16 cellular contexts compared by ENCODE assay signal in genomic region chr2:135773917-135774316, GRCh38. TPM values are rescaled to one million over a fixed set of nuclear protein-coding genes. Genes with fewer than 3 reads are reported as not detected.
DNase-seq lines count a peak whose midpoint lies in the region; ATAC-seq and TF ChIP-seq lines count a peak whose summit lies in the region.
"Had no signal": no experiment of that assay in that cellular context is flagged by ENCODE, and none has a peak within 500 bp of the region (broad histone marks: within the 10 kb centered on the region; RNA-seq: fewer than 3 reads in every experiment).

No MANE protein-coding gene starts in this region.

- no peak for TF ChIP-seq CTCF in HFFc6 (IDR thresholded peaks at IDR 0.05)

- H3K4me3 Mint-ChIP-seq in HFFc6, result no peak overlapping the region
- H3K4me3 Mint-ChIP-seq: activated B cell treated with CpG ODN at 0.5 μM for 24 hours; naive thymus-derived CD4-positive, alpha-beta T cell; stimulated activated memory B cell treated with anti-CD40 and anti-IgM and Interleukin-4, amounts not matched to agents 10 μg/mL and 1 μg/mL and 100 μg/mL, for 72 hours had no signal

- H3K4me1 Mint-ChIP-seq in HFFc6 (ENCODE audit: low read depth), result peaks cover 19% of the 10 kb centered on the region
- H3K4me1 Mint-ChIP-seq: activated B cell treated with CpG ODN at 0.5 μM for 24 hours; stimulated activated memory B cell treated with anti-CD40 and anti-IgM and Interleukin-4, amounts not matched to agents 10 μg/mL and 1 μg/mL and 100 μg/mL, for 72 hours had no signal

- peak overlapping the region; percentile 69 for H3K27ac Mint-ChIP-seq in HFFc6
- H3K27ac Mint-ChIP-seq: activated B cell treated with CpG ODN at 0.5 μM for 24 hours; stimulated activated memory B cell treated with anti-CD40 and anti-IgM and Interleukin-4, amounts not matched to agents 10 μg/mL and 1 μg/mL and 100 μg/mL, for 72 hours had no signal

- intact Hi-C loops in sciatic nerve (cut with DNase I), result no loop called here

- peaks cover 2% of the 10 kb centered on the region; the same call in 1 of the 2 replicates for H3K27me3 Mint-ChIP-seq in HFFc6 (ENCODE audit: insufficient read depth)
- H3K27me3 Mint-ChIP-seq: activated B cell treated with CpG ODN at 0.5 μM for 24 hours; naive thymus-derived CD4-positive, alpha-beta T cell; stimulated activated memory B cell treated with anti-CD40 and anti-IgM and Interleukin-4, amounts not matched to agents 10 μg/mL and 1 μg/mL and 100 μg/mL, for 72 hours had no signal

- no peaks in the 10 kb centered on the region for H3K9me3 Mint-ChIP-seq in HFFc6
- H3K9me3 Mint-ChIP-seq: activated B cell treated with CpG ODN at 0.5 μM for 24 hours; naive thymus-derived CD4-positive, alpha-beta T cell; stimulated activated memory B cell treated with anti-CD40 and anti-IgM and Interleukin-4, amounts not matched to agents 10 μg/mL and 1 μg/mL and 100 μg/mL, for 72 hours had no signal

- ATAC-seq in SK-N-SH treated with all-trans-retinoic acid at 6 μM for 48 hours (0 out of 3 replicates have a peak, but pooled peaks have one; percentile 33), sciatic nerve (no peak)
- ATAC-seq: naive thymus-derived CD4-positive, alpha-beta T cell; stimulated activated memory B cell treated with anti-CD40 and anti-IgM and Interleukin-4, amounts not matched to agents 10 μg/mL and 1 μg/mL and 100 μg/mL, for 72 hours had no signal

- H3K36me3 Mint-ChIP-seq in HFFc6 (ENCODE audit: low read depth), result peaks cover 57% of the 10 kb centered on the region

- DNase-seq in AML-193 (lab: John Stamatoyannopoulos, UW) (peak; percentile 57 to 78), HFFc6 (peak; percentile 24), fibroblast of peridontal ligament (ENCODE audit: extremely low read depth) (peak; percentile 36), sciatic nerve (ENCODE audit: low spot score) (no peak), NCI-H1105 (lab: John Stamatoyannopoulos, UW) (no peak), NCI-H1694 treated with DMSO at 0.1 percent for 48 hours (lab: John Stamatoyannopoulos, UW) (no peak)
- DNase-seq in stimulated activated CD4-positive, alpha-beta T cell treated with anti-CD3 and anti-CD28 coated beads, Interleukin-15, amount 100 ng/mL, for 24 hours, result no peak
- DNase-seq: activated B cell treated with CpG ODN at 0.5 μM for 24 hours; BE2C; Karpas-422; left ventricle myocardium inferior; naive thymus-derived CD4-positive, alpha-beta T cell; NCI-H2029 treated with DMSO at 0.1 percent for 48 hours; stimulated activated CD4-positive, alpha-beta T cell treated with anti-CD3 and anti-CD28 coated beads, Interleukin-4, amount 100 ng/mL, for 1 hour had no signal

TF ChIP-seq in SK-N-SH treated with all-trans-retinoic acid at 6 μM for 48 hours, 23 proteins besides CTCF, POLR2A, EP300 and RAD21:
- TF ChIP-seq ZNF565 (CRISPR knock-in tag; conservative IDR thresholded peaks at IDR 0.05; ENCODE audit: low read depth) (no peak), TOX (CRISPR knock-in tag; IDR thresholded peaks at IDR 0.05; ENCODE audit: borderline replicate concordance) (no peak), GLIS3 (CRISPR knock-in tag; IDR thresholded peaks at IDR 0.05) (no peak), OSR1 (CRISPR knock-in tag; IDR thresholded peaks at IDR 0.05) (no peak), ARNTL (CRISPR knock-in tag; IDR thresholded peaks at IDR 0.05; ENCODE audit: borderline replicate concordance, low read depth) (no peak)
- TF ChIP-seq, protein P1, sequence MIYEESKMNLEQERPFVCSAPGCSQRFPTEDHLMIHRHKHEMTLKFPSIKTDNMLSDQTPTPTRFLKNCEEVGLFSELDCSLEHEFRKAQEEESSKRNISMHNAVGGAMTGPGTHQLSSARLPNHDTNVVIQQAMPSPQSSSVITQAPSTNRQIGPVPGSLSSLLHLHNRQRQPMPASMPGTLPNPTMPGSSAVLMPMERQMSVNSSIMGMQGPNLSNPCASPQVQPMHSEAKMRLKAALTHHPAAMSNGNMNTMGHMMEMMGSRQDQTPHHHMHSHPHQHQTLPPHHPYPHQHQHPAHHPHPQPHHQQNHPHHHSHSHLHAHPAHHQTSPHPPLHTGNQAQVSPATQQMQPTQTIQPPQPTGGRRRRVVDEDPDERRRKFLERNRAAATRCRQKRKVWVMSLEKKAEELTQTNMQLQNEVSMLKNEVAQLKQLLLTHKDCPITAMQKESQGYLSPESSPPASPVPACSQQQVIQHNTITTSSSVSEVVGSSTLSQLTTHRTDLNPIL (CRISPR knock-in tag; IDR thresholded peaks at IDR 0.05; ENCODE audit: low read depth), result no peak
TF ChIP-seq in SK-N-SH treated with all-trans-retinoic acid at 6 μM for 48 hours: peak in this region for 0.

RNA-seq across cellular contexts. Expression of gene UBXN4, which starts 32.3 kb away (rescaled TPM):
- 10 to 100 TPM; 65.8 to 89.1 (median 74.3) TPM for total RNA-seq in HFFc6 (2021; fragmentation: NEBNext Ultra II Directional; extraction: Animal tissue kit (Norgen Biotek cat#: 25700))
- total RNA-seq in sciatic nerve, result 122 TPM

Comparison
In these comparisons a context has a peak if more than half of its experiments do, and no peak if none do; other contexts are left out.
1. DNase-seq: peak in AML-193 (2 of 2), HFFc6 (single experiment) and fibroblast of peridontal ligament (single experiment); none in sciatic nerve (single experiment), NCI-H1105 (single experiment), NCI-H1694 treated with DMSO at 0.1 percent for 48 hours (single experiment) and stimulated activated CD4-positive, alpha-beta T cell treated with anti-CD3 and anti-CD28 coated beads, Interleukin-15, amount 100 ng/mL, for 24 hours (single experiment).